Comparison of ENCODE assay signal across 18 cellular contexts in genomic region chr14:70638416-70638815, GRCh38.
DNase-seq lines count a peak whose midpoint lies in the region; ATAC-seq lines count a peak whose summit lies in the region.
"Had no signal": no experiment of that assay in that cellular context is flagged by ENCODE, and none has a peak within 500 bp of the region (broad histone marks: within the 10 kb centered on the region; RNA-seq: fewer than 3 reads in every experiment).

No MANE protein-coding gene starts in this region.

- peak overlapping the region; percentile 5 for H3K27ac ChIP-seq in epithelial cell of prostate
- H3K27ac ChIP-seq: A549, BLaER1, HL-60 had no signal

- peak; percentile 56 for DNase-seq in DMS 273 (lab: John Stamatoyannopoulos, UW; ENCODE audit: unreplicated experiment)
- peak; percentile 82 for DNase-seq in NCI-H1694 (lab: John Stamatoyannopoulos, UW)
- DNase-seq in NCI-H82 (lab: John Stamatoyannopoulos, UW), result peak; percentile 76
- no peak for DNase-seq in epithelial cell of prostate (ENCODE audit: low read depth, low spot score)
- no peak for DNase-seq in stimulated activated CD4-positive, alpha-beta T cell treated with anti-CD3 and anti-CD28 coated beads, Interleukin-2, amount 100 ng/mL, for 48 hours
- DNase-seq in COLO668 (lab: John Stamatoyannopoulos, UW; ENCODE audit: unreplicated experiment), result no peak
- DNase-seq: CD8-positive, alpha-beta memory T cell; DMS153; DMS79 treated with DMSO at 0.1 percent for 48 hours; GDM1; GOT3; H9; IMR-90; KBM-7 had no signal

- no peak for ATAC-seq in GM21786 (IDR thresholded peaks at IDR 0.05; ENCODE audit: unreplicated experiment)
- ATAC-seq: A549 had no signal

Comparison
In these comparisons a context has a peak if more than half of its experiments do, and no peak if none do; other contexts are left out.
1. DNase-seq: peak in DMS 273 (single experiment), NCI-H1694 (single experiment) and NCI-H82 (single experiment); none in epithelial cell of prostate (single experiment), stimulated activated CD4-positive, alpha-beta T cell treated with anti-CD3 and anti-CD28 coated beads, Interleukin-2, amount 100 ng/mL, for 48 hours (0 of 2) and COLO668 (single experiment).